Comparison of ENCODE assay signal across 1 cellular context in genomic region chr3:72744330-72744729, GRCh38.
A peak's percentile ranks its signal among the peaks of the same experiment; 100 is the strongest.
TF ChIP-seq lines count a peak whose summit lies in the region.

No MANE protein-coding gene starts in this region.

TF ChIP-seq in HepG2, 621 proteins besides CTCF, POLR2A, EP300 and RAD21 (continued from another document and continues in another):
- TF ChIP-seq ZHX2 (IDR thresholded peaks at IDR 0.05; ENCODE audit: low read depth), result no peak
- no peak for TF ChIP-seq ZHX2 (CRISPR knock-in tag; IDR thresholded peaks at IDR 0.05; ENCODE audit: borderline replicate concordance)
- TF ChIP-seq TERF1 (CRISPR knock-in tag; IDR thresholded peaks at IDR 0.05), result no peak
- no peak for TF ChIP-seq ZNF350 (CRISPR knock-in tag; IDR thresholded peaks at IDR 0.05; ENCODE audit: borderline replicate concordance, low read depth)
- TF ChIP-seq STAT6 (CRISPR knock-in tag; IDR thresholded peaks at IDR 0.05; ENCODE audit: borderline replicate concordance), result no peak
- no peak for TF ChIP-seq ZNF616 (CRISPR knock-in tag; IDR thresholded peaks at IDR 0.05; ENCODE audit: low read depth)
- TF ChIP-seq PHB2 (IDR thresholded peaks at IDR 0.05; ENCODE audit: partially characterized antibody), result no peak
- no peak for TF ChIP-seq STAT5B (CRISPR knock-in tag; IDR thresholded peaks at IDR 0.05)
- no peak for TF ChIP-seq HHEX (CRISPR knock-in tag; IDR thresholded peaks at IDR 0.05)
- no peak for TF ChIP-seq SOX6 (IDR thresholded peaks at IDR 0.05)
- peak; percentile 32; the same call in 1 of the 2 replicates for TF ChIP-seq SOX6 (CRISPR knock-in tag; IDR thresholded peaks at IDR 0.05)
- no peak for TF ChIP-seq ZNF430 (CRISPR knock-in tag; IDR thresholded peaks at IDR 0.05)
- no peak for TF ChIP-seq SIN3A (IDR thresholded peaks at IDR 0.05; ENCODE audit: borderline replicate concordance, low read depth, low read length)
- no peak for TF ChIP-seq ZSCAN21 (CRISPR knock-in tag; IDR thresholded peaks at IDR 0.05; ENCODE audit: borderline replicate concordance)
- no peak for TF ChIP-seq FUBP1 (CRISPR knock-in tag; IDR thresholded peaks at IDR 0.05; ENCODE audit: borderline replicate concordance)
- no peak for TF ChIP-seq ZNF230 (CRISPR knock-in tag; IDR thresholded peaks at IDR 0.05)
- peak; percentile 65 for TF ChIP-seq FOXA3 (CRISPR knock-in tag; IDR thresholded peaks at IDR 0.05)
- TF ChIP-seq ZNF460 (CRISPR knock-in tag; IDR thresholded peaks at IDR 0.05; ENCODE audit: borderline replicate concordance), result no peak
- peak; percentile 34; the same call in 1 of the 2 replicates for TF ChIP-seq SOX5 (CRISPR knock-in tag; IDR thresholded peaks at IDR 0.05; ENCODE audit: borderline replicate concordance)
- TF ChIP-seq AHDC1 (CRISPR knock-in tag; IDR thresholded peaks at IDR 0.05; ENCODE audit: borderline replicate concordance), result peak; percentile 59; the same call in 1 of the 2 replicates
- TF ChIP-seq DZIP1 (CRISPR knock-in tag; IDR thresholded peaks at IDR 0.05), result no peak
- no peak for TF ChIP-seq SRSF1 (optimal IDR thresholded peaks at IDR 0.05; ENCODE audit: low read depth, low read length)
